ENCODE assay signal across 10 cellular contexts in genomic region chr21:36860736-36861594, GRCh38.
DNase-seq lines count a peak whose midpoint lies in the region; ATAC-seq and TF ChIP-seq lines count a peak whose summit lies in the region.
"Had no signal": no experiment of that assay in that cellular context is flagged by ENCODE, and none has a peak within 500 bp of the region (broad histone marks: within the 10 kb centered on the region; RNA-seq: fewer than 3 reads in every experiment).

No MANE protein-coding gene starts in this region.

- peak; percentile 87 for DNase-seq in AG10803 (ENCODE audit: low read depth)
- peak; percentile 65 to 91 for DNase-seq in cardiac fibroblast (ENCODE audit: low read depth in 2 of 2)
- peak; percentile 74 to 82 for DNase-seq in lung microvascular endothelial cell (ENCODE audit: low read depth in 2 of 2)
- no peak for DNase-seq in endodermal cell
- DNase-seq: DMS 273 treated with DMSO at 0.1 percent for 48 hours, posterior cingulate gyrus had no signal

- H3K4me3 Mint-ChIP-seq in endodermal cell, result no peak overlapping the region

- peak overlapping the region; percentile 34 for H3K4me2 ChIP-seq in Loucy (ENCODE audit: low read depth, low read length, poor library complexity, severe bottlenecking)

- H3K9ac ChIP-seq in Loucy (ENCODE audit: low read depth, low read length, poor library complexity, severe bottlenecking), result no peak overlapping the region
- H3K9ac ChIP-seq in endodermal cell (ENCODE audit: extremely low read depth, low read length, poor library complexity, severe bottlenecking), result no peak overlapping the region

- no peak overlapping the region for H3K27ac ChIP-seq in endodermal cell (ENCODE audit: low read depth, low read length)

- no peaks in the 10 kb centered on the region for H3F3A ChIP-seq in Loucy (ENCODE audit: low read depth)

- WGBS in endodermal cell (ENCODE audit: insufficient coverage in 1 of 2, insufficient read length in 1 of 2), 2 experiments, result 74 to 86% methylated on average over 3 to 7 of the region's 8 CpGs

- H3K4me1 ChIP-seq in Loucy (ENCODE audit: insufficient read depth, low read length, poor library complexity, severe bottlenecking), result peaks cover 14% of the 10 kb centered on the region
- H3K4me1 ChIP-seq in endodermal cell (ENCODE audit: control insufficient read depth, insufficient read depth, low read length), result no peaks in the 10 kb centered on the region

- no peaks in the 10 kb centered on the region for H3K9me3 Mint-ChIP-seq in endodermal cell

- H3K27ac Mint-ChIP-seq in endodermal cell, result no peak overlapping the region

- no peaks in the 10 kb centered on the region for H3K79me2 ChIP-seq in Loucy (ENCODE audit: insufficient read depth, low read length)

- H3K4me3 ChIP-seq in AG10803 (ENCODE audit: low read length) (no peak overlapping the region), Loucy (ENCODE audit: low read length, poor library complexity, severe bottlenecking) (no peak overlapping the region), cardiac fibroblast (replicated peaks in 1 of 2; ENCODE audit: low read depth in 2 of 2, low read length in 2 of 2) (no peak overlapping the region), endodermal cell (ENCODE audit: low read length) (no peak overlapping the region)

- peaks cover 13% of the 10 kb centered on the region for H3K4me1 Mint-ChIP-seq in endodermal cell

- H3K36me3 ChIP-seq in Loucy (ENCODE audit: insufficient read depth, low read length), result no peaks in the 10 kb centered on the region
- H3K36me3 ChIP-seq in endodermal cell (ENCODE audit: control insufficient read depth, insufficient read depth, low read length), result no peaks in the 10 kb centered on the region

- TF ChIP-seq CTCF in AG10803 (conservative IDR thresholded peaks at IDR 0.05; ENCODE audit: low read length), result no peak
- no peak for TF ChIP-seq CTCF in Loucy (conservative IDR thresholded peaks at IDR 0.05; ENCODE audit: low read length)
- no peak for TF ChIP-seq CTCF in cardiac fibroblast (IDR thresholded peaks at IDR 0.05; ENCODE audit: low read depth, low read length)
- no peak for TF ChIP-seq CTCF in endodermal cell (conservative IDR thresholded peaks at IDR 0.05)

- no peaks in the 10 kb centered on the region for H3K9me2 ChIP-seq in Loucy (replicated peaks; ENCODE audit: low read depth, low read length)

- no peaks in the 10 kb centered on the region for H3K27me3 ChIP-seq in Loucy (ENCODE audit: insufficient read depth, low read length, poor library complexity, severe bottlenecking)
- H3K27me3 ChIP-seq in endodermal cell (ENCODE audit: control insufficient read depth, insufficient read depth, low read length, poor library complexity, severe bottlenecking), result no peaks in the 10 kb centered on the region

- no peaks in the 10 kb centered on the region for H3K27me3 Mint-ChIP-seq in endodermal cell (ENCODE audit: insufficient read depth)

- H3K9me3 ChIP-seq in Loucy (ENCODE audit: insufficient read depth, low read depth, low read length), result no peaks in the 10 kb centered on the region
- H3K9me3 ChIP-seq in endodermal cell (ENCODE audit: control insufficient read depth, low read length), result no peaks in the 10 kb centered on the region

- ATAC-seq in GM21717 (IDR thresholded peaks at IDR 0.05; ENCODE audit: unreplicated experiment), result no peak
- ATAC-seq in HG02642 (IDR thresholded peaks at IDR 0.05; ENCODE audit: poor library complexity, unreplicated experiment), result no peak
- no peak for ATAC-seq in GM21360 (IDR thresholded peaks at IDR 0.05; ENCODE audit: unreplicated experiment)

- peak overlapping the region; percentile 47; the same call in 1 of the 2 replicates for H2AFZ ChIP-seq in Loucy (ENCODE audit: low read length)

- H4K20me1 ChIP-seq in Loucy (ENCODE audit: insufficient read depth, low read length, poor library complexity, severe bottlenecking), result no peaks in the 10 kb centered on the region

- peaks cover 4% of the 10 kb centered on the region for H3K36me3 Mint-ChIP-seq in endodermal cell (ENCODE audit: low read depth)
